18 cellular contexts compared by ENCODE assay signal in genomic region chr4:40337081-40337480, GRCh38. TPM values are rescaled to one million over a fixed set of nuclear protein-coding genes. Genes with fewer than 3 reads are reported as not detected.
A peak's percentile ranks its signal among the peaks of the same experiment; 100 is the strongest.
DNase-seq lines count a peak whose midpoint lies in the region; ATAC-seq and TF ChIP-seq lines count a peak whose summit lies in the region.
"Had no signal": no experiment of that assay in that cellular context is flagged by ENCODE, and none has a peak within 500 bp of the region (broad histone marks: within the 10 kb centered on the region; RNA-seq: fewer than 3 reads in every experiment).

No MANE protein-coding gene starts in this region.

- TF ChIP-seq CTCF in Caco-2 (IDR thresholded peaks at IDR 0.05; ENCODE audit: insufficient read depth in 1 of 2, low read depth in 1 of 2, low read length in 1 of 2, severe bottlenecking in 1 of 2, unreplicated experiment in 1 of 2), result no peak

- no peaks in the 10 kb centered on the region for H3K4me1 ChIP-seq in Caco-2
- H3K4me1 ChIP-seq: BLaER1 had no signal

- no TSS peak for BruUV-seq in Caco-2 (replicated peaks; lab: Mats Ljungman, UMichigan)

- CTCF ChIA-PET in Caco-2 (lab: Charles Lee), result no interaction called here

- DNase-seq in DMS 273 (lab: John Stamatoyannopoulos, UW; ENCODE audit: unreplicated experiment) (peak; percentile 5), DMS 273 treated with DMSO at 0.1 percent for 48 hours (lab: John Stamatoyannopoulos, UW) (no peak), NCI-H2029 (lab: John Stamatoyannopoulos, UW) (peak; percentile 83), NCI-H345 treated with DMSO at 0.1 percent for 48 hours (lab: John Stamatoyannopoulos, UW; ENCODE audit: unreplicated experiment) (peak; percentile 44), glomerular visceral epithelial cell (ENCODE audit: extremely low spot score) (peak; percentile 15), Caco-2 (no peak), NK-92 (lab: John Stamatoyannopoulos, UW; ENCODE audit: unreplicated experiment) (no peak)
- DNase-seq: CD8-positive, alpha-beta memory T cell; GF-D8; HCEC 1CT; NCI-H1930; NCI-H524 treated with DMSO at 0.1 percent for 48 hours; SK-N-SH had no signal

- H3K27me3 Mint-ChIP-seq in Caco-2 (ENCODE audit: insufficient read depth, unreplicated experiment), result no peaks in the 10 kb centered on the region

- intact Hi-C loops in Caco-2 (cut with micrococcal nuclease; ENCODE audit: unreplicated experiment), result no loop called here

- H3K4me3 ChIP-seq in Caco-2 (ENCODE audit: low read depth, low read length), result no peak overlapping the region
- H3K4me3 ChIP-seq: BLaER1 had no signal

- POLR2A ChIA-PET in Caco-2 (lab: Charles Lee), result no interaction called here

- no peaks in the 10 kb centered on the region for H3K36me3 ChIP-seq in Caco-2 (ENCODE audit: control insufficient read depth, insufficient read depth, low read length)
- H3K36me3 ChIP-seq: BLaER1 had no signal

- no peak overlapping the region for H3K4me3 Mint-ChIP-seq in Caco-2 (ENCODE audit: unreplicated experiment)
- H3K4me3 Mint-ChIP-seq: CD8-positive, alpha-beta memory T cell had no signal

- peaks cover 3% of the 10 kb centered on the region for H3K9me3 Mint-ChIP-seq in Caco-2 (ENCODE audit: unreplicated experiment)

- ATAC-seq in SK-N-SH treated with all-trans-retinoic acid at 6 μM for 48 hours, result no peak
- ATAC-seq: Panc1, Right ventricle myocardium inferior had no signal

- no peaks in the 10 kb centered on the region for H3K36me3 Mint-ChIP-seq in Caco-2 (ENCODE audit: insufficient read depth, unreplicated experiment)
- H3K36me3 Mint-ChIP-seq: CD8-positive, alpha-beta memory T cell had no signal

- no peaks in the 10 kb centered on the region for H3K27me3 ChIP-seq in Caco-2 (replicated peaks; ENCODE audit: control insufficient read depth, insufficient read depth, low read length)
- H3K27me3 ChIP-seq: BLaER1 had no signal

- peaks cover 9% of the 10 kb centered on the region for H3K4me1 Mint-ChIP-seq in Caco-2 (ENCODE audit: low read depth, unreplicated experiment)
- H3K4me1 Mint-ChIP-seq: CD8-positive, alpha-beta memory T cell had no signal

- no peak overlapping the region for H3K27ac Mint-ChIP-seq in Caco-2 (ENCODE audit: unreplicated experiment)
- H3K27ac Mint-ChIP-seq: CD8-positive, alpha-beta memory T cell had no signal

- H3K9me3 ChIP-seq in Caco-2, result no peaks in the 10 kb centered on the region
- H3K9me3 ChIP-seq: SK-N-SH had no signal

TF ChIP-seq in SK-N-SH treated with all-trans-retinoic acid at 6 μM for 48 hours, 23 proteins besides CTCF, POLR2A, EP300 and RAD21:
- no peak for TF ChIP-seq ARNTL (CRISPR knock-in tag; IDR thresholded peaks at IDR 0.05; ENCODE audit: borderline replicate concordance, low read depth)
- no peak for TF ChIP-seq ZFP30 (CRISPR knock-in tag; IDR thresholded peaks at IDR 0.05)
- no peak for TF ChIP-seq CREB5 (CRISPR knock-in tag; IDR thresholded peaks at IDR 0.05; ENCODE audit: low read depth)
- no peak for TF ChIP-seq ZNF565 (CRISPR knock-in tag; conservative IDR thresholded peaks at IDR 0.05; ENCODE audit: low read depth)
- no peak for TF ChIP-seq ZNF70 (CRISPR knock-in tag; IDR thresholded peaks at IDR 0.05)
- TF ChIP-seq ZFP3 (CRISPR knock-in tag; IDR thresholded peaks at IDR 0.05), result no peak
- no peak for TF ChIP-seq RARB (CRISPR knock-in tag; IDR thresholded peaks at IDR 0.05)
- no peak for TF ChIP-seq TSHZ2 (CRISPR knock-in tag; IDR thresholded peaks at IDR 0.05)
- TF ChIP-seq TOX (CRISPR knock-in tag; IDR thresholded peaks at IDR 0.05; ENCODE audit: borderline replicate concordance), result no peak
- TF ChIP-seq BACH2 (CRISPR knock-in tag; IDR thresholded peaks at IDR 0.05; ENCODE audit: borderline replicate concordance), result no peak
- TF ChIP-seq ZC3H10 (CRISPR knock-in tag; IDR thresholded peaks at IDR 0.05), result no peak
- no peak for TF ChIP-seq TCF4 (CRISPR knock-in tag; IDR thresholded peaks at IDR 0.05; ENCODE audit: borderline replicate concordance)
- no peak for TF ChIP-seq PATZ1 (CRISPR knock-in tag; IDR thresholded peaks at IDR 0.05; ENCODE audit: borderline replicate concordance)

RNA-seq across cellular contexts. Expression of gene CHRNA9, which starts 1.9 kb away (rescaled TPM):
- not detected in 2 replicates for total RNA-seq in Caco-2 (2022)
- total RNA-seq: Right ventricle myocardium inferior; T-helper 1 cell treated with Interleukin-12 subunit alpha and Interleukin-12 subunit beta and Interleukin-4 antibody, amounts not matched to agents 30 ng/mL and 1 ng/mL, for 36 hours had no signal

Comparison
In these comparisons a context has a peak if more than half of its experiments do, and no peak if none do; other contexts are left out.
1. DNase-seq: peak in DMS 273 (single experiment), NCI-H2029 (single experiment), NCI-H345 treated with DMSO at 0.1 percent for 48 hours (single experiment) and glomerular visceral epithelial cell (single experiment); none in DMS 273 treated with DMSO at 0.1 percent for 48 hours (single experiment), Caco-2 (0 of 2) and NK-92 (single experiment).